Comparison of ENCODE assay signal across 1 cellular context in genomic region chr19:45682908-45683307, GRCh38.
TF ChIP-seq lines count a peak whose summit lies in the region.

No MANE protein-coding gene starts in this region.

TF ChIP-seq in GM12878, 131 proteins besides CTCF, POLR2A, EP300 and RAD21:
- 0 out of 2 replicates have a peak, but pooled peaks have one; percentile 12 for TF ChIP-seq POLR2AphosphoS2 (IDR thresholded peaks at IDR 0.05; ENCODE audit: low read depth, low read length)
- TF ChIP-seq ZBED1 (IDR thresholded peaks at IDR 0.05; ENCODE audit: borderline replicate concordance): 0 out of 2 replicates have a peak, but pooled peaks have one; percentile 8
- TF ChIP-seq KAT2A (conservative IDR thresholded peaks at IDR 0.05; ENCODE audit: control insufficient read depth, low read depth, low read length): no peak
